Comparison of ENCODE assay signal across 8 cellular contexts in genomic region chr1:42846257-42847110, GRCh38. TPM values are rescaled to one million over a fixed set of nuclear protein-coding genes. Genes with fewer than 3 reads are reported as not detected.
A peak's percentile ranks its signal among the peaks of the same experiment; 100 is the strongest.
DNase-seq lines count a peak whose midpoint lies in the region; ATAC-seq and TF ChIP-seq lines count a peak whose summit lies in the region.

Gene ZNF691 (plus strand): TSS chr1:42846613. CDS start chr1:42849659, 3,046 bp downstream.

- WGBS in right lobe of liver (ENCODE audit: insufficient coverage, low coverage, low lambda C conversion rate, missing lambda C conversion rate), result 1% methylated on average over 27 of the region's 50 CpGs

- H3K4me1 ChIP-seq in CD4-positive, CD25-positive, alpha-beta regulatory T cell (ENCODE audit: control insufficient read depth, insufficient read depth, low read length, poor library complexity, severe bottlenecking), result peaks cover 36% of the 10 kb centered on the region
- peaks cover 0 to 20% (median 4%) of the 10 kb centered on the region in 4 donors for H3K4me1 ChIP-seq in right lobe of liver

- H3K4me3 Mint-ChIP-seq in CD4-positive, CD25-positive, alpha-beta regulatory T cell, result peak within 1 kb of the TSS; percentile 91 to 96 (median 95)

- H3K36me3 ChIP-seq in CD4-positive, CD25-positive, alpha-beta regulatory T cell (ENCODE audit: control insufficient read depth, insufficient read depth, low read length), result peaks cover 11% of the 10 kb centered on the region
- H3K36me3 ChIP-seq in right lobe of liver, result peaks cover 0 to 19% (median 6%) of the 10 kb centered on the region in 4 donors

- peaks cover 0 to 4% (median 0%) of the 10 kb centered on the region in 7 donors for H3K9me3 Mint-ChIP-seq in CD4-positive, CD25-positive, alpha-beta regulatory T cell

- TF ChIP-seq CTCF in dorsolateral prefrontal cortex (IDR thresholded peaks at IDR 0.05 in 54 of 56, conservative IDR thresholded peaks at IDR 0.05 in 2 of 56; ENCODE audit: low read depth in 1 of 56, partially characterized antibody in 56 of 56) (peak in 53 of 56 donors; percentile 20 to 74 (median 60)), right lobe of liver (IDR thresholded peaks at IDR 0.05) (peak in 3 of 4 donors; percentile 38 to 50 (median 44))

- peak within 1 kb of the TSS; percentile 73 for H3K27ac ChIP-seq in CD4-positive, CD25-positive, alpha-beta regulatory T cell (ENCODE audit: insufficient read depth, low read length, poor library complexity, severe bottlenecking)
- H3K27ac ChIP-seq in dorsolateral prefrontal cortex (peak within 1 kb of the TSS in 57 of 59 donors; percentile 17 to 94 (median 84)), right lobe of liver (peak within 1 kb of the TSS; percentile 75 to 86 (median 85))

- H3K4me1 Mint-ChIP-seq in CD4-positive, CD25-positive, alpha-beta regulatory T cell, result peaks cover 11 to 43% (median 30%) of the 10 kb centered on the region in 4 donors

- ATAC-seq in CD4-positive, CD25-positive, alpha-beta regulatory T cell (ENCODE audit: low read depth in 2 of 2), result peak; percentile 98 to 99
- ATAC-seq in GM19372 (IDR thresholded peaks at IDR 0.05; ENCODE audit: low read depth, unreplicated experiment) (peak; percentile 86), HG03558 (IDR thresholded peaks at IDR 0.05; ENCODE audit: extremely low read depth, unreplicated experiment) (peak; percentile 70), right lobe of liver (peak; percentile 96 to 99 (median 98))

- peak within 1 kb of the TSS; percentile 87 to 97 (median 93) for H3K27ac Mint-ChIP-seq in CD4-positive, CD25-positive, alpha-beta regulatory T cell

- H3K27me3 Mint-ChIP-seq in CD4-positive, CD25-positive, alpha-beta regulatory T cell, result no peaks in the 10 kb centered on the region

- no peaks in the 10 kb centered on the region for H3K9me3 ChIP-seq in CD4-positive, CD25-positive, alpha-beta regulatory T cell (ENCODE audit: control insufficient read depth in 2 of 2, low read length in 2 of 2)
- H3K9me3 ChIP-seq in right lobe of liver, result no peaks in the 10 kb centered on the region

- H3K4me3 ChIP-seq in CD4-positive, CD25-positive, alpha-beta regulatory T cell (ENCODE audit: low read depth, low read length), result peak within 1 kb of the TSS; percentile 94
- peak within 1 kb of the TSS; percentile 66 to 100 (median 93) for H3K4me3 ChIP-seq in dorsolateral prefrontal cortex
- peak within 1 kb of the TSS; percentile 90 to 97 (median 94) for H3K4me3 ChIP-seq in right lobe of liver

- H3K36me3 Mint-ChIP-seq in CD4-positive, CD25-positive, alpha-beta regulatory T cell, result peaks cover 30% of the 10 kb centered on the region

- peak; percentile 87 to 97 (median 91) for DNase-seq in CD4-positive, CD25-positive, alpha-beta regulatory T cell
- DNase-seq in NCI-H748 (lab: John Stamatoyannopoulos, UW; ENCODE audit: unreplicated experiment), result peak; percentile 100
- peak; percentile 86 to 90 for DNase-seq in activated CD4-positive, alpha-beta T cell treated with anti-CD3 and anti-CD28 coated beads, Interleukin-2, amount 50 U/mL, for 48 hours
- peak; percentile 85 to 97 (median 94) for DNase-seq in dorsolateral prefrontal cortex
- DNase-seq in right lobe of liver, result peak; percentile 92 to 95 (median 94)
- peak; percentile 78 to 90 for DNase-seq in stimulated activated CD4-positive, alpha-beta T cell treated with anti-CD3 and anti-CD28 coated beads, Interleukin-4, amount 100 ng/mL, for 4 hours

- no peaks in the 10 kb centered on the region for H3K27me3 ChIP-seq in CD4-positive, CD25-positive, alpha-beta regulatory T cell (ENCODE audit: control insufficient read depth, insufficient read depth, low read length)
- H3K27me3 ChIP-seq in dorsolateral prefrontal cortex (no peaks in the 10 kb centered on the region), right lobe of liver (no peaks in the 10 kb centered on the region)

- intact Hi-C loops in dorsolateral prefrontal cortex (cut with DNase I), result loop anchor here (1.0 to 5.0 kb wide), 6 partner anchors 29 to 111 kb away; partner anchors contain the start of genes C1orf50 (in 2 of the 2), ERMAP (in 2 of the 2), P3H1 (in 2 of the 2) and SVBP (in 2 of the 2)
- intact Hi-C loops in right lobe of liver (cut with DNase I), result no loop called here

- TF ChIP-seq POLR2A in right lobe of liver (IDR thresholded peaks at IDR 0.05), result peak; percentile 79

RNA-seq across cellular contexts. Expression of gene ZNF691, which starts in this region (rescaled TPM):
- total RNA-seq in CD4-positive, CD25-positive, alpha-beta regulatory T cell, result 5.3 TPM
- 10 to 100 TPM in 1 of 4 donors, 1 to 10 TPM in 3; 7.6 to 13.7 (median 9.7) TPM for polyA plus RNA-seq in CD4-positive, CD25-positive, alpha-beta regulatory T cell
- total RNA-seq in dorsolateral prefrontal cortex, result 10 to 100 TPM in 24 of 120 experiments, 1 to 10 TPM in 96; 5.0 to 13.7 (median 8.4) TPM
- 1 to 10 TPM; 5.0 to 9.5 (median 7.2) TPM for total RNA-seq in right lobe of liver

Comparison
In these comparisons a context has a peak if more than half of its experiments do, and no peak if none do; other contexts are left out.
1. Peak in every context shown above with its lines: DNase-seq, ATAC-seq, H3K4me3 ChIP-seq and H3K27ac ChIP-seq.
2. intact Hi-C loops: an anchor here in dorsolateral prefrontal cortex (1.0 to 5.0 kb wide); none called in right lobe of liver.